In the genomic region with DNA sequence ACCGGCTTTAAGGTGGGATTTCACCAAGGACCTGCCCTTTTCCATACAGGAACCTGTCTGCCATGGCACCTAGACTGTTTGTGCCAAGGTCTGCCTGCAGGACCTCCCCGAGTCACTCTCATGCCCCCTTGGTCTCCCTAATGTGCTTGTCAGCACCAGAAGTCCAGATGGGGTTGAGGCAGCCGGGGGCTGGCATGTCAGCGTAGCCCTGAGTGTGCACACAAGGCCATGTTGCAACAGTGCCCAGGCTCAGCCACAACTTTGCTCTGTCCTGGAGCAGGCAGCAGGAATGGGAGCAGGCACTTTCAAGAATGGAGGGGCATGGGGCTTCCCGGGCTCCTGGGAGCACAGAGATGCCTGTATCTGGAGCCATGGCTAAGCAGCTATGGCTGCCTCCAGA, we compare ENCODE assay signal across 31 cellular contexts.
"Had no signal": no experiment of that assay in that cellular context is flagged by ENCODE, and none has a peak within 500 bp of the region (broad histone marks: within the 10 kb centered on the region; RNA-seq: fewer than 3 reads in every experiment).

No MANE protein-coding gene starts in this region.

- H3K9me3 ChIP-seq: body of pancreas, breast epithelium, Peyer's patch had no signal

- DNase-seq: activated B cell treated with CpG ODN at 0.5 μM for 24 hours; activated CD4-positive, alpha-beta T cell treated with anti-CD3 and anti-CD28 coated beads for 4 hours; activated CD4-positive, CD25-positive, alpha-beta regulatory T cell treated with anti-CD3 and anti-CD28 coated beads, Interleukin-2, amount 50 U/mL, for 72 hours; activated CD8-positive, alpha-beta T cell treated with anti-CD3 and anti-CD28 coated beads for 36 hours; activated gamma-delta T cell; activated naive CD4-positive, alpha-beta T cell treated with Interleukin-2 at 50 U/mL for 16 hours; activated naive CD8-positive, alpha-beta T cell treated with anti-CD3 and anti-CD28 coated beads, Interleukin-2, amount 10 ng/mL, durations not matched to agents 7 days and 5 days; activated T-cell treated with anti-CD3 and anti-CD28 coated beads, Interleukin-2, amount 50 U/mL, for 24 hours; amygdala; body of pancreas; IMR-90; NCI-H1105 treated with DMSO at 0.1 percent for 48 hours; NCI-H1436 treated with DMSO at 0.1 percent for 48 hours; NCI-H187; NCI-H2029 treated with DMSO at 0.1 percent for 48 hours; NCI-H2107; NCI-H345; NCI-H524 treated with DMSO at 0.1 percent for 48 hours; NK-92 treated with Interleukin-12 subunit alpha and Interleukin-12 subunit beta, amount 100 ng/mL, for 24 hours; PC-3; Peyer's patch; RPMI8226; SHP77 treated with DMSO at 0.1 percent for 48 hours; SW 1271; T-helper 1 cell; T-helper 2 cell; T-helper 9 cell had no signal

- H3K36me3 ChIP-seq: breast epithelium, Peyer's patch had no signal

- ATAC-seq: activated CD8-positive, alpha-beta T cell treated with anti-CD3 and anti-CD28 coated beads for 36 hours; body of pancreas; K562; PC-3; SK-N-SH treated with all-trans-retinoic acid at 6 μM for 48 hours had no signal

- H3K27ac ChIP-seq: body of pancreas, breast epithelium, Peyer's patch, VCaP had no signal

- H3K27me3 ChIP-seq: body of pancreas, breast epithelium, Peyer's patch had no signal

- H3K4me1 ChIP-seq: body of pancreas, breast epithelium, Peyer's patch had no signal

- H3K4me3 ChIP-seq: body of pancreas, breast epithelium, K562, Peyer's patch had no signal
